Comparison of ENCODE assay signal across 15 cellular contexts in genomic region chr1:76998582-76999189, GRCh38.
DNase-seq lines count a peak whose midpoint lies in the region; ATAC-seq, FAIRE-seq and TF ChIP-seq lines count a peak whose summit lies in the region.
"Had no signal": no experiment of that assay in that cellular context is flagged by ENCODE, and none has a peak within 500 bp of the region (broad histone marks: within the 10 kb centered on the region; RNA-seq: fewer than 3 reads in every experiment).

No MANE protein-coding gene starts in this region.

- peak overlapping the region; percentile 44 for H3K27ac ChIP-seq in hepatocyte

- no peak overlapping the region for H3K4me2 ChIP-seq in hepatocyte

- CTCF ChIA-PET in AG04449 (lab: Yijun Ruan, JAX), result no interaction called here

- FAIRE-seq in HTR-8/SVneo (lab: Jason Lieb, UNC), result no peak

- no peaks in the 10 kb centered on the region for H3K9me3 Mint-ChIP-seq in activated naive CD8-positive, alpha-beta T cell treated with anti-CD3 and anti-CD28 coated beads, Interleukin-2, amount 50 U/mL, for 24 hours
- H3K9me3 Mint-ChIP-seq: natural killer cell had no signal

- H3K4me3 ChIP-seq in AG04449 (ENCODE audit: low read depth, low read length) (no peak overlapping the region), astrocyte of the spinal cord (ENCODE audit: low read depth, low read length) (no peak overlapping the region), hepatocyte (no peak overlapping the region)

- no peaks in the 10 kb centered on the region for H3K36me3 Mint-ChIP-seq in activated naive CD8-positive, alpha-beta T cell treated with anti-CD3 and anti-CD28 coated beads, Interleukin-2, amount 50 U/mL, for 24 hours (ENCODE audit: low read depth)
- H3K36me3 Mint-ChIP-seq: natural killer cell had no signal

- H3K27ac Mint-ChIP-seq in activated naive CD8-positive, alpha-beta T cell treated with anti-CD3 and anti-CD28 coated beads, Interleukin-2, amount 50 U/mL, for 24 hours, result no peak overlapping the region
- H3K27ac Mint-ChIP-seq: B cell, H9, natural killer cell had no signal

- POLR2A ChIA-PET in AG04449 (lab: Yijun Ruan, JAX), result no interaction called here

- H3K4me1 ChIP-seq in hepatocyte (ENCODE audit: insufficient read depth), result no peaks in the 10 kb centered on the region

- no peaks in the 10 kb centered on the region for H3K4me1 Mint-ChIP-seq in activated naive CD8-positive, alpha-beta T cell treated with anti-CD3 and anti-CD28 coated beads, Interleukin-2, amount 50 U/mL, for 24 hours
- H3K4me1 Mint-ChIP-seq: B cell, natural killer cell had no signal

- no peak for ATAC-seq in activated naive CD8-positive, alpha-beta T cell treated with anti-CD3 and anti-CD28 coated beads, Interleukin-2, amount 50 U/mL, for 24 hours
- no peak for ATAC-seq in GM21423 (IDR thresholded peaks at IDR 0.05; ENCODE audit: unreplicated experiment)
- ATAC-seq: natural killer cell had no signal

- H3K79me2 ChIP-seq in hepatocyte, result no peaks in the 10 kb centered on the region

- DNase-seq in AG04449 (ENCODE audit: low read depth, low spot score) (peak; percentile 65), HTR-8/SVneo (ENCODE audit: insufficient read length, low spot score) (peak; percentile 27), astrocyte of the spinal cord (ENCODE audit: low read depth, low spot score) (peak; percentile 78), hepatocyte (ENCODE audit: low spot score) (no peak), T1000 (lab: John Stamatoyannopoulos, UW) (no peak)
- DNase-seq in activated naive CD8-positive, alpha-beta T cell treated with anti-CD3 and anti-CD28 coated beads, Interleukin-2, amount 50 U/mL, for 24 hours, result no peak
- DNase-seq in activated T-cell treated with anti-CD3 and anti-CD28 coated beads, Interleukin-2, amount 50 U/mL, for 1 hour, result no peak
- DNase-seq: activated CD4-positive, alpha-beta T cell treated with anti-CD3 and anti-CD28 coated beads, Interleukin-2, amount 50 U/mL, for 1 hour; activated naive CD4-positive, alpha-beta T cell; H9; natural killer cell; NCI-H510A treated with DMSO at 0.1 percent for 48 hours; stimulated activated naive CD4-positive, alpha-beta T cell treated with Interleukin-2 at 50 U/mL for 16 hours had no signal

- no peak for TF ChIP-seq CTCF in AG04449 (IDR thresholded peaks at IDR 0.05; ENCODE audit: insufficient read depth, low read length, missing control alignments)
- TF ChIP-seq CTCF in astrocyte of the spinal cord (IDR thresholded peaks at IDR 0.05; ENCODE audit: low read depth, low read length), result no peak
- no peak for TF ChIP-seq CTCF in hepatocyte (IDR thresholded peaks at IDR 0.05; ENCODE audit: poor library complexity)

- H4K20me1 ChIP-seq in hepatocyte (ENCODE audit: insufficient read depth, poor library complexity, severe bottlenecking), result no peaks in the 10 kb centered on the region

- H3K9me2 ChIP-seq in hepatocyte (replicated peaks; ENCODE audit: insufficient read depth), result no peaks in the 10 kb centered on the region

- H3K36me3 ChIP-seq in hepatocyte (replicated peaks; ENCODE audit: insufficient read depth, low read depth), result no peaks in the 10 kb centered on the region

- H3K27me3 Mint-ChIP-seq in activated naive CD8-positive, alpha-beta T cell treated with anti-CD3 and anti-CD28 coated beads, Interleukin-2, amount 50 U/mL, for 24 hours, result no peaks in the 10 kb centered on the region
- H3K27me3 Mint-ChIP-seq: B cell had no signal

- no peaks in the 10 kb centered on the region for H3K9me3 ChIP-seq in hepatocyte (ENCODE audit: low read depth)

- H3K27me3 ChIP-seq in hepatocyte, result no peaks in the 10 kb centered on the region

- no peak overlapping the region for H2AFZ ChIP-seq in hepatocyte

- no peak overlapping the region for H3K4me3 Mint-ChIP-seq in activated naive CD8-positive, alpha-beta T cell treated with anti-CD3 and anti-CD28 coated beads, Interleukin-2, amount 50 U/mL, for 24 hours
- H3K4me3 Mint-ChIP-seq: B cell, H9, natural killer cell had no signal

- 80% methylated on average over 3 of the region's 3 CpGs for WGBS in hepatocyte (ENCODE audit: low lambda C conversion rate, missing lambda C conversion rate)

- in situ Hi-C loops in astrocyte of the spinal cord (cut with HindIII; ENCODE audit: low sequenced_read_pairs), result no loop called here

Comparison
In these comparisons a context has a peak if more than half of its experiments do, and no peak if none do; other contexts are left out.
1. DNase-seq: peak in AG04449 (single experiment), HTR-8/SVneo (single experiment) and astrocyte of the spinal cord (single experiment); none in hepatocyte (single experiment), T1000 (single experiment), activated naive CD8-positive, alpha-beta T cell treated with anti-CD3 and anti-CD28 coated beads, Interleukin-2, amount 50 U/mL, for 24 hours (single experiment) and activated T-cell treated with anti-CD3 and anti-CD28 coated beads, Interleukin-2, amount 50 U/mL, for 1 hour (single experiment).